8 cellular contexts compared by ENCODE assay signal in the genomic region with DNA sequence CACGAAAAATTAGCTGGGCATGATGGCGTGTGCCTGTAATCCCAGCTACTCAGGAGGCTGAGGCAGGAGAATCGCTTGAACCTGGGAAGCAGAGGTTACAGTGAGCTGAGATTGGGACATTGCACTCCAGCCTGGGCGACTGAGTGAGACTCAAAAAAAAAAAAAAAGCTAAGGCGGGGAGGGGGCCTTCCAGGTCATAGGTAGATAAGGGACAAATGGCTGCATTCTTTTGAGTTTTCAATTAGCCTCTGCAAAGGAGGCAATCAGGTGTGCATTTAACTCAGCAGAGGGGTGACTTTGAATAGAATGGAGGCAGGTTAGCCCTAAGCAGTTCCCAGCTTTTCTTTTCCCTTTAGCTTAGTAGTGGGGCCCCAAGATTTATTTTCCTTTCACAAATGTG. TPM values are rescaled to one million over a fixed set of nuclear protein-coding genes. Genes with fewer than 3 reads are reported as not detected.
DNase-seq lines count a peak whose midpoint lies in the region; ATAC-seq, FAIRE-seq and TF ChIP-seq lines count a peak whose summit lies in the region.

No MANE protein-coding gene starts in this region.

- TF ChIP-seq CTCF in activated CD8-positive, alpha-beta T cell treated with anti-CD3 and anti-CD28 coated beads for 36 hours (IDR thresholded peaks at IDR 0.05), result no peak
- TF ChIP-seq CTCF in kidney (IDR thresholded peaks at IDR 0.05; ENCODE audit: borderline replicate concordance, extremely low read depth, insufficient read depth), result no peak

- H3K27me3 Mint-ChIP-seq in activated CD4-positive, alpha-beta T cell treated with anti-CD3 and anti-CD28 coated beads for 36 hours, result peaks cover 8% of the 10 kb centered on the region
- H3K27me3 Mint-ChIP-seq in activated CD8-positive, alpha-beta T cell treated with anti-CD3 and anti-CD28 coated beads for 36 hours, result no peaks in the 10 kb centered on the region

- intact Hi-C loops in activated CD4-positive, alpha-beta T cell treated with anti-CD3 and anti-CD28 coated beads for 36 hours (cut with DNase I, micrococcal nuclease), result loop anchor here in 1 of 2 experiments (2.0 kb wide), 1 partner anchor 72 kb away; the partner anchor contains the start of gene BRI3BP
- intact Hi-C loops in activated CD8-positive, alpha-beta T cell treated with anti-CD3 and anti-CD28 coated beads for 36 hours (cut with micrococcal nuclease), result no loop called here
- intact Hi-C loops in kidney (cut with DNase I), result no loop called here

- H3K9me3 ChIP-seq in kidney (ENCODE audit: control insufficient read depth in 1 of 2, low read length in 2 of 2), result no peaks in the 10 kb centered on the region

- peak overlapping the region; percentile 73 to 81 for H3K4me3 ChIP-seq in kidney (ENCODE audit: low read length in 2 of 2)

- H3K9me3 Mint-ChIP-seq in activated CD4-positive, alpha-beta T cell treated with anti-CD3 and anti-CD28 coated beads for 36 hours (ENCODE audit: low read depth), result no peaks in the 10 kb centered on the region
- no peaks in the 10 kb centered on the region for H3K9me3 Mint-ChIP-seq in activated CD8-positive, alpha-beta T cell treated with anti-CD3 and anti-CD28 coated beads for 36 hours

- no peak for DNase-seq in activated CD4-positive, alpha-beta T cell treated with anti-CD3 and anti-CD28 coated beads for 36 hours
- no peak for DNase-seq in activated CD4-positive, alpha-beta T cell treated with anti-CD3 and anti-CD28 coated beads for 4 hours
- no peak for DNase-seq in activated CD8-positive, alpha-beta T cell treated with anti-CD3 and anti-CD28 coated beads for 36 hours
- no peak for DNase-seq in kidney
- no peak for DNase-seq in NCI-H524 (lab: John Stamatoyannopoulos, UW)
- no peak for DNase-seq in NCI-H128 (lab: John Stamatoyannopoulos, UW; ENCODE audit: unreplicated experiment)
- no peak for DNase-seq in H54 (ENCODE audit: insufficient read length, low spot score)

- H3K36me3 ChIP-seq in kidney (ENCODE audit: control insufficient read depth in 1 of 2, insufficient read depth in 2 of 2, low read length in 2 of 2), result no peaks in the 10 kb centered on the region

- POLR2A ChIA-PET in activated CD4-positive, alpha-beta T cell treated with anti-CD3 and anti-CD28 coated beads for 36 hours (lab: Charles Lee), result interaction anchor here (2.3 kb wide), 1 partner anchor 15 kb away, joined by 7 read pairs; no protein-coding TSS in a partner anchor
- POLR2A ChIA-PET in activated CD8-positive, alpha-beta T cell treated with anti-CD3 and anti-CD28 coated beads for 36 hours (lab: Charles Lee), result interaction anchor here (1.1 to 1.2 kb wide), 2 partner anchors 15 to 70 kb away, joined by 3 to 4 read pairs; no protein-coding TSS in a partner anchor

- peaks cover 13% of the 10 kb centered on the region for H3K4me1 Mint-ChIP-seq in activated CD4-positive, alpha-beta T cell treated with anti-CD3 and anti-CD28 coated beads for 36 hours
- H3K4me1 Mint-ChIP-seq in activated CD8-positive, alpha-beta T cell treated with anti-CD3 and anti-CD28 coated beads for 36 hours (ENCODE audit: low read depth), result peaks cover 13% of the 10 kb centered on the region

- H3K4me3 Mint-ChIP-seq in activated CD4-positive, alpha-beta T cell treated with anti-CD3 and anti-CD28 coated beads for 36 hours, result peak overlapping the region; percentile 71
- H3K4me3 Mint-ChIP-seq in activated CD8-positive, alpha-beta T cell treated with anti-CD3 and anti-CD28 coated beads for 36 hours, result peak overlapping the region; percentile 82

- ATAC-seq in activated CD4-positive, alpha-beta T cell treated with anti-CD3 and anti-CD28 coated beads for 36 hours, result no peak
- no peak for ATAC-seq in activated CD8-positive, alpha-beta T cell treated with anti-CD3 and anti-CD28 coated beads for 36 hours

- H3K36me3 Mint-ChIP-seq in activated CD4-positive, alpha-beta T cell treated with anti-CD3 and anti-CD28 coated beads for 36 hours (ENCODE audit: low read depth), result no peaks in the 10 kb centered on the region
- no peaks in the 10 kb centered on the region for H3K36me3 Mint-ChIP-seq in activated CD8-positive, alpha-beta T cell treated with anti-CD3 and anti-CD28 coated beads for 36 hours (ENCODE audit: low read depth)

- no peak for FAIRE-seq in kidney (lab: Jason Lieb, UNC)
- no peak for FAIRE-seq in H54 (lab: Jason Lieb, UNC)

- TF ChIP-seq POLR2A in H54 (IDR thresholded peaks at IDR 0.05; ENCODE audit: low read depth, low read length), result no peak

- no peak overlapping the region for H3K27ac Mint-ChIP-seq in activated CD4-positive, alpha-beta T cell treated with anti-CD3 and anti-CD28 coated beads for 36 hours
- H3K27ac Mint-ChIP-seq in activated CD8-positive, alpha-beta T cell treated with anti-CD3 and anti-CD28 coated beads for 36 hours, result no peak overlapping the region

- CTCF ChIA-PET in activated CD4-positive, alpha-beta T cell treated with anti-CD3 and anti-CD28 coated beads for 36 hours (lab: Charles Lee), result no interaction called here
- CTCF ChIA-PET in activated CD8-positive, alpha-beta T cell treated with anti-CD3 and anti-CD28 coated beads for 36 hours (lab: Charles Lee), result interaction anchor here (0.9 to 1.5 kb wide), 2 partner anchors 9 to 15 kb away, joined by 3 to 4 read pairs; no protein-coding TSS in a partner anchor

- H3K27ac ChIP-seq in kidney (ENCODE audit: low read depth in 2 of 2, low read length in 2 of 2) (no peak overlapping the region), temporal lobe (ENCODE audit: low read depth, low read length) (peak overlapping the region; percentile 36)

- H3K4me1 ChIP-seq in kidney (ENCODE audit: control insufficient read depth in 1 of 2, insufficient read depth in 1 of 2, low read depth in 1 of 2, low read length in 2 of 2), result peaks cover 0 to 6% of the 10 kb centered on the region in 2 donors

- H3K9ac ChIP-seq in kidney (ENCODE audit: low read length in 2 of 2), result peak overlapping the region in 1 of 2 donors; percentile 49

RNA-seq across cellular contexts. Expression of gene AACS, which starts 0.7 kb away (rescaled TPM):
- total RNA-seq in activated CD4-positive, alpha-beta T cell treated with anti-CD3 and anti-CD28 coated beads for 36 hours, result 10 to 100 TPM; 13.9 to 16.6 TPM
- 10 to 100 TPM; 15.7 to 17.6 TPM for total RNA-seq in activated CD8-positive, alpha-beta T cell treated with anti-CD3 and anti-CD28 coated beads for 36 hours
- 20.9 TPM for total RNA-seq in kidney
- 20.9 TPM for polyA plus RNA-seq in kidney (ENCODE audit: insufficient read depth, low read depth, low replicate concordance)
- 24.3 TPM for total RNA-seq in temporal lobe
